In genomic region chr15:72229947-72230196, GRCh38 we compare ENCODE assay signal across 8 cellular contexts. TPM values are rescaled to one million over a fixed set of nuclear protein-coding genes. Genes with fewer than 3 reads are reported as not detected.
DNase-seq lines count a peak whose midpoint lies in the region; ATAC-seq and TF ChIP-seq lines count a peak whose summit lies in the region.

No MANE protein-coding gene starts in this region.

- peaks cover 62% of the 10 kb centered on the region for H3F3A ChIP-seq in SK-N-SH (replicated peaks; ENCODE audit: insufficient read depth)

- no peaks in the 10 kb centered on the region for H3K9me2 ChIP-seq in SK-N-SH

- CTCF ChIA-PET in SK-N-SH (lab: Yijun Ruan, JAX): interaction anchor here (3.5 kb wide), 1 partner anchor 31 kb away, joined by 23 read pairs; no protein-coding TSS in a partner anchor

- H3K9ac ChIP-seq in SK-N-SH (peak overlapping the region; percentile 96), adipocyte (ENCODE audit: low read length) (peak overlapping the region; percentile 97)

- peaks cover 7 to 19% of the 10 kb centered on the region in 2 experiments for H3K36me3 ChIP-seq in SK-N-SH (replicated peaks in 1 of 2; ENCODE audit: control insufficient read depth in 1 of 2, insufficient read depth in 2 of 2, low read length in 1 of 2)
- H3K36me3 ChIP-seq in adipocyte (ENCODE audit: control insufficient read depth, insufficient read depth, low read length, severe bottlenecking): no peaks in the 10 kb centered on the region

- WGBS in SK-N-SH (ENCODE audit: low lambda C conversion rate): 2% methylated on average over 18 of the region's 29 CpGs

- H4K20me1 ChIP-seq in SK-N-SH (ENCODE audit: insufficient read depth): peaks cover 47% of the 10 kb centered on the region

- H3K4me2 ChIP-seq in SK-N-SH: peak overlapping the region; percentile 93

- H3K9me3 ChIP-seq in SK-N-SH (no peaks in the 10 kb centered on the region), adipocyte (ENCODE audit: control insufficient read depth, low read length) (no peaks in the 10 kb centered on the region)

- no peak for TF ChIP-seq CTCF in SK-N-SH (IDR thresholded peaks at IDR 0.05)

- H3K27ac ChIP-seq in SK-N-SH (ENCODE audit: low read depth in 2 of 2, low read length in 1 of 2) (peak overlapping the region; percentile 89 to 96), layer of hippocampus (ENCODE audit: low read depth, low read length) (peak overlapping the region; percentile 94), substantia nigra (ENCODE audit: low read depth, low read length, poor library complexity, severe bottlenecking) (peak overlapping the region; percentile 87)

- H3K27me3 ChIP-seq in SK-N-SH (ENCODE audit: insufficient read depth) (no peaks in the 10 kb centered on the region), adipocyte (replicated peaks; ENCODE audit: control insufficient read depth, insufficient read depth, low read length) (no peaks in the 10 kb centered on the region), layer of hippocampus (ENCODE audit: control insufficient read depth, insufficient read depth, low read length) (no peaks in the 10 kb centered on the region)

- no peak for DNase-seq in SK-N-SH
- DNase-seq in adipocyte (ENCODE audit: low read depth): no peak
- no peak for DNase-seq in substantia nigra (lab: John Stamatoyannopoulos, UW)
- DNase-seq in DMS 273 treated with DMSO at 0.1 percent for 48 hours (lab: John Stamatoyannopoulos, UW): no peak
- no peak for DNase-seq in DMS153 (lab: John Stamatoyannopoulos, UW)
- no peak for DNase-seq in NCI-H82 treated with DMSO at 0.1 percent for 48 hours (lab: John Stamatoyannopoulos, UW; ENCODE audit: unreplicated experiment)

- no peak overlapping the region for H2AFZ ChIP-seq in SK-N-SH (ENCODE audit: low read depth)

- H3K79me2 ChIP-seq in SK-N-SH (ENCODE audit: insufficient read depth): peaks cover 81% of the 10 kb centered on the region

- peak overlapping the region; percentile 88 to 90 for H3K4me3 ChIP-seq in SK-N-SH (ENCODE audit: low read depth in 2 of 2, low read length in 1 of 2)
- H3K4me3 ChIP-seq in adipocyte (ENCODE audit: low read length): peak overlapping the region; percentile 97

- no peak for TF ChIP-seq EP300 in SK-N-SH (IDR thresholded peaks at IDR 0.05; ENCODE audit: borderline replicate concordance in 1 of 2, low read depth in 1 of 2, low read length in 1 of 2)

- POLR2A ChIA-PET in SK-N-SH (lab: Yijun Ruan, JAX): interaction anchor here (0.6 to 3.3 kb wide), 8 partner anchors 9 to 86 kb away, joined by 3 to 28 read pairs (median 8); partner anchors contain the start of gene GRAMD2A

- no peak for ATAC-seq in SK-N-SH treated with all-trans-retinoic acid at 6 μM for 48 hours

- peaks cover 26 to 40% of the 10 kb centered on the region in 2 experiments for H3K4me1 ChIP-seq in SK-N-SH (ENCODE audit: control insufficient read depth in 1 of 2, insufficient read depth in 2 of 2, low read depth in 1 of 2, low read length in 1 of 2)
- H3K4me1 ChIP-seq in adipocyte (ENCODE audit: control insufficient read depth, insufficient read depth, low read length): peaks cover 46% of the 10 kb centered on the region

- TF ChIP-seq RAD21 in SK-N-SH (IDR thresholded peaks at IDR 0.05; ENCODE audit: low read length): no peak

TF ChIP-seq in SK-N-SH, 30 proteins besides CTCF, POLR2A, EP300 and RAD21 (continues in another document):
- no peak for TF ChIP-seq EZH2phosphoT487 (IDR thresholded peaks at IDR 0.05; ENCODE audit: borderline replicate concordance, low read depth)
- TF ChIP-seq FOSL2 (IDR thresholded peaks at IDR 0.05; ENCODE audit: borderline replicate concordance, low read depth): no peak
- no peak for TF ChIP-seq PBX3 (IDR thresholded peaks at IDR 0.05)
- no peak for TF ChIP-seq SMC3 (IDR thresholded peaks at IDR 0.05; ENCODE audit: low read depth, low read length)
- no peak for TF ChIP-seq NFIC (IDR thresholded peaks at IDR 0.05; ENCODE audit: borderline replicate concordance)
- no peak for TF ChIP-seq IRF3 (IDR thresholded peaks at IDR 0.05; ENCODE audit: low read depth, low read length)
- TF ChIP-seq USF1 (IDR thresholded peaks at IDR 0.05; ENCODE audit: borderline replicate concordance, low read depth): no peak
- TF ChIP-seq ELF1 (IDR thresholded peaks at IDR 0.05): no peak
- TF ChIP-seq JUND (IDR thresholded peaks at IDR 0.05): no peak
- no peak for TF ChIP-seq CHD2 (IDR thresholded peaks at IDR 0.05; ENCODE audit: low read length, partially characterized antibody)
- no peak for TF ChIP-seq RXRA (IDR thresholded peaks at IDR 0.05; ENCODE audit: borderline replicate concordance, low read depth)
- TF ChIP-seq GATA2 (CRISPR knock-in tag; IDR thresholded peaks at IDR 0.05): no peak

TF ChIP-seq in SK-N-SH treated with all-trans-retinoic acid at 6 μM for 48 hours, 23 proteins besides CTCF, POLR2A, EP300 and RAD21 (continues in another document):
- TF ChIP-seq ARNTL (CRISPR knock-in tag; IDR thresholded peaks at IDR 0.05; ENCODE audit: borderline replicate concordance, low read depth) (no peak), CSRNP3 (CRISPR knock-in tag; IDR thresholded peaks at IDR 0.05) (no peak), OSR1 (CRISPR knock-in tag; IDR thresholded peaks at IDR 0.05) (no peak), PPARA (CRISPR knock-in tag; IDR thresholded peaks at IDR 0.05; ENCODE audit: borderline replicate concordance) (no peak), GLIS3 (CRISPR knock-in tag; IDR thresholded peaks at IDR 0.05) (no peak), ISL1 (CRISPR knock-in tag; IDR thresholded peaks at IDR 0.05) (no peak), ZNF565 (CRISPR knock-in tag; conservative IDR thresholded peaks at IDR 0.05; ENCODE audit: low read depth) (no peak), ZFP3 (CRISPR knock-in tag; IDR thresholded peaks at IDR 0.05) (no peak), RARB (CRISPR knock-in tag; IDR thresholded peaks at IDR 0.05) (no peak), PATZ1 (CRISPR knock-in tag; IDR thresholded peaks at IDR 0.05; ENCODE audit: borderline replicate concordance) (no peak), ZFP30 (CRISPR knock-in tag; IDR thresholded peaks at IDR 0.05) (no peak), ZNF70 (CRISPR knock-in tag; IDR thresholded peaks at IDR 0.05) (no peak), SNAI2 (CRISPR knock-in tag; IDR thresholded peaks at IDR 0.05) (no peak), TCF4 (CRISPR knock-in tag; IDR thresholded peaks at IDR 0.05; ENCODE audit: borderline replicate concordance) (no peak), TOX (CRISPR knock-in tag; IDR thresholded peaks at IDR 0.05; ENCODE audit: borderline replicate concordance) (no peak), CREB5 (CRISPR knock-in tag; IDR thresholded peaks at IDR 0.05; ENCODE audit: low read depth) (no peak), BACH2 (CRISPR knock-in tag; IDR thresholded peaks at IDR 0.05; ENCODE audit: borderline replicate concordance) (no peak), CSDC2 (CRISPR knock-in tag; IDR thresholded peaks at IDR 0.05) (no peak)

RNA-seq across cellular contexts. Expression of gene PKM, which starts 1.1 kb away (rescaled TPM):
- polyA plus RNA-seq in SK-N-SH (2012; rRNA removed): 1,453 and 1,539 TPM in 2 replicates
- polyA plus RNA-seq in SK-N-SH (2012; cell fraction: cytosol; rRNA removed): 1,382 and 1,692 TPM in 2 replicates
- polyA plus RNA-seq in SK-N-SH (2012; cell fraction: nucleus; rRNA removed): 1,500 and 1,629 TPM in 2 replicates

RNA-seq across cellular contexts. Expression of gene GRAMD2A, which starts 32.3 kb away (rescaled TPM):
- polyA plus RNA-seq in SK-N-SH (2012; rRNA removed): 0.06 and 0.10 TPM in 2 replicates
- 0.05 and 0.17 TPM in 2 replicates for polyA plus RNA-seq in SK-N-SH (2012; cell fraction: cytosol; rRNA removed)
- polyA plus RNA-seq in SK-N-SH (2012; cell fraction: nucleus; rRNA removed): 0.06 and 0.07 TPM in 2 replicates

RNA-seq across cellular contexts. Expression of gene PARP6, which starts 42.5 kb away (rescaled TPM):
- 57.7 and 76.6 TPM in 2 replicates for polyA plus RNA-seq in SK-N-SH (2012; rRNA removed)
- polyA plus RNA-seq in SK-N-SH (2012; cell fraction: cytosol; rRNA removed): 35.6 and 38.4 TPM in 2 replicates
- polyA plus RNA-seq in SK-N-SH (2012; cell fraction: nucleus; rRNA removed): 290 and 367 TPM in 2 replicates
